ENCODE assay signal across 22 cellular contexts in the genomic region with DNA sequence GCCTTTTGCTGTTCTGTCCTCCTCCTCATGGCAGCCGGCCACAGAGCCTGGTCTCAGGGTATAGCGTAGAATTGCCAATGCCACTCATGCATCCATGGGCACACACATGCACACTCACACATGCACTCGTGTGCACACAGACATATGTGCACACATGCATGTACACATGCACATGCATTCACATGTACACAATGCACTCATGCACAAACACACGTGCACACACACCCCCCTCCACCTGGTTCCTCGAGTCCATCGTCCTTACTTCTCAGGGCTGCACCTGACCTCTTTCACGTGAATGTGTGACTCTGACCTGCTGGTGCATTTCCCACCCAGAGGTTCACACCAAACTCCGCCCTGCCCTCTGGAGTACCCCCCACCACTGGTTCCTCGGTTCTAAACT.
A peak's percentile ranks its signal among the peaks of the same experiment; 100 is the strongest.
DNase-seq lines count a peak whose midpoint lies in the region; ATAC-seq and TF ChIP-seq lines count a peak whose summit lies in the region.
"Had no signal": no experiment of that assay in that cellular context is flagged by ENCODE, and none has a peak within 500 bp of the region (broad histone marks: within the 10 kb centered on the region; RNA-seq: fewer than 3 reads in every experiment).

No MANE protein-coding gene starts in this region.

- H3K36me3 Mint-ChIP-seq in activated CD4-positive, alpha-beta T cell treated with anti-CD3 and anti-CD28 coated beads for 36 hours (ENCODE audit: low read depth) = peaks cover 48% of the 10 kb centered on the region
- H3K36me3 Mint-ChIP-seq in activated CD4-positive, alpha-beta memory T cell treated with anti-CD3 and anti-CD28 coated beads, Interleukin-2, amount 10 ng/mL, durations not matched to agents 7 days and 5 days (ENCODE audit: low read depth) = peaks cover 49% of the 10 kb centered on the region
- peaks cover 7% of the 10 kb centered on the region for H3K36me3 Mint-ChIP-seq in endothelial cell (ENCODE audit: low read depth, unreplicated experiment)

- peak overlapping the region; percentile 99 for H3K27ac Mint-ChIP-seq in activated CD4-positive, alpha-beta T cell treated with anti-CD3 and anti-CD28 coated beads for 36 hours
- peak overlapping the region; percentile 64 for H3K27ac Mint-ChIP-seq in activated CD4-positive, alpha-beta memory T cell treated with anti-CD3 and anti-CD28 coated beads, Interleukin-2, amount 10 ng/mL, durations not matched to agents 7 days and 5 days
- no peak overlapping the region for H3K27ac Mint-ChIP-seq in endothelial cell (ENCODE audit: unreplicated experiment)

- intact Hi-C loops in activated CD4-positive, alpha-beta T cell treated with anti-CD3 and anti-CD28 coated beads for 36 hours (cut with DNase I, micrococcal nuclease) = no loop called here

- no peak for DNase-seq in activated CD4-positive, alpha-beta T cell treated with anti-CD3 and anti-CD28 coated beads for 36 hours
- no peak for DNase-seq in activated CD4-positive, alpha-beta T cell treated with anti-CD3 and anti-CD28 coated beads for 1 hour
- no peak for DNase-seq in activated CD4-positive, alpha-beta memory T cell treated with anti-CD3 and anti-CD28 coated beads, Interleukin-2, amount 10 ng/mL, durations not matched to agents 7 days and 5 days
- DNase-seq in endothelial cell (ENCODE audit: low spot score) (no peak), 8988T (no peak)
- DNase-seq in activated CD4-positive, CD25-positive, alpha-beta regulatory T cell (lab: John Stamatoyannopoulos, UW) = no peak
- DNase-seq: amygdala; BE2C; DMS 273 treated with DMSO at 0.1 percent for 48 hours; dorsolateral prefrontal cortex; foreskin fibroblast; left ventricle myocardium superior; NCI-H1417; NCI-H510A treated with DMSO at 0.1 percent for 48 hours; NK-92 treated with Interleukin-12 subunit alpha and Interleukin-12 subunit beta, amount 100 ng/mL, for 24 hours; stimulated activated CD4-positive, alpha-beta T cell treated with anti-CD3 and anti-CD28 coated beads, Interleukin-4, amount 100 ng/mL, for 1 hour; upper lobe of right lung had no signal

- H3K36me3 ChIP-seq in BLaER1 treated with 17β-estradiol and CSF1 and Interleukin-3, amounts not matched to agents 10 nM and 100 nM = 0 out of 22 replicates have a peak, but pooled peaks cover 0 to 7% (median 0%) of the 10 kb centered on the region in 11 experiments
- H3K36me3 ChIP-seq: BE2C, cardiac muscle cell, neutrophil, upper lobe of right lung had no signal

- no peaks in the 10 kb centered on the region for H3K9me3 ChIP-seq in BLaER1 treated with 17β-estradiol and CSF1 and Interleukin-3, amounts not matched to agents 10 nM and 100 nM (replicated peaks in 1 of 11)
- H3K9me3 ChIP-seq: BE2C, neutrophil, upper lobe of right lung had no signal

- no peaks in the 10 kb centered on the region for H3K27me3 ChIP-seq in BLaER1 treated with 17β-estradiol and CSF1 and Interleukin-3, amounts not matched to agents 10 nM and 100 nM
- H3K27me3 ChIP-seq: cardiac muscle cell, neutrophil, upper lobe of right lung had no signal

- peaks cover 0 to 50% (median 25%) of the 10 kb centered on the region in 10 experiments; a peak in 18 of 20 replicates for H3K4me1 ChIP-seq in BLaER1 treated with 17β-estradiol and CSF1 and Interleukin-3, amounts not matched to agents 10 nM and 100 nM
- H3K4me1 ChIP-seq: BE2C, upper lobe of right lung had no signal

- no peak overlapping the region for H3K4me3 ChIP-seq in BLaER1 treated with 17β-estradiol and CSF1 and Interleukin-3, amounts not matched to agents 10 nM and 100 nM
- H3K4me3 ChIP-seq: cardiac muscle cell, dorsolateral prefrontal cortex, SK-N-MC, upper lobe of right lung had no signal

- no peak for ATAC-seq in activated CD4-positive, alpha-beta T cell treated with anti-CD3 and anti-CD28 coated beads for 36 hours
- ATAC-seq in GM21526 (IDR thresholded peaks at IDR 0.05; ENCODE audit: low FRiP score, unreplicated experiment) = no peak
- ATAC-seq: left ventricle myocardium superior, upper lobe of right lung had no signal

- no peak for TF ChIP-seq CTCF in endothelial cell (IDR thresholded peaks at IDR 0.05; ENCODE audit: unreplicated experiment)

- peak overlapping the region; percentile 57 for H3K4me3 Mint-ChIP-seq in activated CD4-positive, alpha-beta T cell treated with anti-CD3 and anti-CD28 coated beads for 36 hours
- H3K4me3 Mint-ChIP-seq in activated CD4-positive, alpha-beta memory T cell treated with anti-CD3 and anti-CD28 coated beads, Interleukin-2, amount 10 ng/mL, durations not matched to agents 7 days and 5 days = no peak overlapping the region
- peak overlapping the region; percentile 48 for H3K4me3 Mint-ChIP-seq in endothelial cell (ENCODE audit: unreplicated experiment)

- CTCF ChIA-PET in activated CD4-positive, alpha-beta T cell treated with anti-CD3 and anti-CD28 coated beads for 36 hours (lab: Charles Lee) = interaction anchor here (0.6 to 1.5 kb wide), 4 partner anchors 13 to 1072 kb away, joined by 3 to 6 read pairs (median 3); no protein-coding TSS in a partner anchor
- CTCF ChIA-PET in activated CD4-positive, alpha-beta memory T cell treated with anti-CD3 and anti-CD28 coated beads, Interleukin-2, amount 10 ng/mL, durations not matched to agents 7 days and 5 days (lab: Charles Lee) = no interaction called here

- peaks cover 0 to 96% (median 16%) of the 10 kb centered on the region in 11 experiments; a peak in 13 of 22 replicates for H4K20me1 ChIP-seq in BLaER1 treated with 17β-estradiol and CSF1 and Interleukin-3, amounts not matched to agents 10 nM and 100 nM

- POLR2A ChIA-PET in activated CD4-positive, alpha-beta T cell treated with anti-CD3 and anti-CD28 coated beads for 36 hours (lab: Charles Lee) = interaction anchor here (0.6 kb wide), 1 partner anchor 19 kb away, joined by 3 read pairs; no protein-coding TSS in a partner anchor
- POLR2A ChIA-PET in activated CD4-positive, alpha-beta memory T cell treated with anti-CD3 and anti-CD28 coated beads, Interleukin-2, amount 10 ng/mL, durations not matched to agents 7 days and 5 days (lab: Charles Lee) = interaction anchor here (1.0 to 31.5 kb wide), 3 partner anchors 9 to 28 kb away, joined by 4 to 573 read pairs (median 5); no protein-coding TSS in a partner anchor

- H3K27ac ChIP-seq in BLaER1 treated with 17β-estradiol and CSF1 and Interleukin-3, amounts not matched to agents 10 nM and 100 nM = no peak overlapping the region
- H3K27ac ChIP-seq: cardiac muscle cell, dorsolateral prefrontal cortex, neutrophil, SK-N-MC, upper lobe of right lung had no signal

- H3K4me1 Mint-ChIP-seq in activated CD4-positive, alpha-beta T cell treated with anti-CD3 and anti-CD28 coated beads for 36 hours = peaks cover 99% of the 10 kb centered on the region
- peaks cover 99% of the 10 kb centered on the region for H3K4me1 Mint-ChIP-seq in activated CD4-positive, alpha-beta memory T cell treated with anti-CD3 and anti-CD28 coated beads, Interleukin-2, amount 10 ng/mL, durations not matched to agents 7 days and 5 days
- no peaks in the 10 kb centered on the region for H3K4me1 Mint-ChIP-seq in endothelial cell (ENCODE audit: unreplicated experiment)

- no peaks in the 10 kb centered on the region for H3K9me3 Mint-ChIP-seq in activated CD4-positive, alpha-beta T cell treated with anti-CD3 and anti-CD28 coated beads for 36 hours (ENCODE audit: low read depth)
- no peaks in the 10 kb centered on the region for H3K9me3 Mint-ChIP-seq in activated CD4-positive, alpha-beta memory T cell treated with anti-CD3 and anti-CD28 coated beads, Interleukin-2, amount 10 ng/mL, durations not matched to agents 7 days and 5 days
- no peaks in the 10 kb centered on the region for H3K9me3 Mint-ChIP-seq in endothelial cell (ENCODE audit: unreplicated experiment)

- H3K27me3 Mint-ChIP-seq in activated CD4-positive, alpha-beta T cell treated with anti-CD3 and anti-CD28 coated beads for 36 hours = no peaks in the 10 kb centered on the region
- H3K27me3 Mint-ChIP-seq in activated CD4-positive, alpha-beta memory T cell treated with anti-CD3 and anti-CD28 coated beads, Interleukin-2, amount 10 ng/mL, durations not matched to agents 7 days and 5 days = no peaks in the 10 kb centered on the region
- peaks cover 9% of the 10 kb centered on the region for H3K27me3 Mint-ChIP-seq in endothelial cell (ENCODE audit: unreplicated experiment)

- H3K9ac ChIP-seq in BLaER1 treated with 17β-estradiol and CSF1 and Interleukin-3, amounts not matched to agents 10 nM and 100 nM = no peak overlapping the region

- H3K4me2 ChIP-seq in BLaER1 treated with 17β-estradiol and CSF1 and Interleukin-3, amounts not matched to agents 10 nM and 100 nM = peak overlapping the region in 8 of 11 experiments; percentile 46 to 71 (median 62); a peak in 13 of 22 replicates
